In the genomic region with DNA sequence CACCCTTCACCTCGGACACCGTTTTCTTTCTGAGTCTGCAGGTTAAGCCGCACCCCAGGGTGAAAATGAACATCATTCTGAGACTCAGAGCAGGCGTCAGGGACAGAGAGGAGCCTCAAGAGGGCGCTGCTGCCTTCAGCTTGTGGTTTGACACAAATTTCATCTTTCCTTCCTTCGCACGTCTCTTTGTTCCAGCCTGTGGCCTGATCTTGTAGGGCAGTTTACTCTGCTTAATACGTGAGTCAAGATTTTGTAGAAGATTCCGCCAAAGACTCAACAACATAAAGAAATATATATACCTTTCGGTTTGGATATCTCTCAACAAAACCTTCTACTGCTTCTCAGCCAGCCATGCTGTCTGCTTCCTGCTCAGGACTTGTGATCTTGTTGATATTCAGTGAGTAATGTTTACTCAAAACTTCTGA, we compare ENCODE assay signal across 8 cellular contexts.
A peak's percentile ranks its signal among the peaks of the same experiment; 100 is the strongest.
DNase-seq lines count a peak whose midpoint lies in the region; ATAC-seq, FAIRE-seq and TF ChIP-seq lines count a peak whose summit lies in the region.

No MANE protein-coding gene starts in this region.

- H3K9me3 ChIP-seq in OCI-LY7 (ENCODE audit: low read length) (no peaks in the 10 kb centered on the region), left lung (no peaks in the 10 kb centered on the region), transverse colon (no peaks in the 10 kb centered on the region), kidney (ENCODE audit: control insufficient read depth in 1 of 2, low read length in 2 of 2) (peaks cover 0 to 2% of the 10 kb centered on the region in 2 donors)

- intact Hi-C loops in OCI-LY7 (cut with micrococcal nuclease; ENCODE audit: unreplicated experiment): no loop called here
- intact Hi-C loops in left lung (cut with DNase I): no loop called here
- intact Hi-C loops in transverse colon (cut with DNase I; ENCODE audit: low total_unique reads): no loop called here
- intact Hi-C loops in kidney (cut with DNase I): no loop called here

- TF ChIP-seq EP300 in transverse colon (IDR thresholded peaks at IDR 0.05; ENCODE audit: low read depth): no peak

- peak; percentile 18 for ATAC-seq in left lung
- ATAC-seq in HG03039 (IDR thresholded peaks at IDR 0.05; ENCODE audit: unreplicated experiment): no peak

- H3K36me3 ChIP-seq in OCI-LY7 (ENCODE audit: insufficient read depth, low read length) (no peaks in the 10 kb centered on the region), left lung (no peaks in the 10 kb centered on the region), transverse colon (no peaks in the 10 kb centered on the region), kidney (ENCODE audit: control insufficient read depth in 1 of 2, insufficient read depth in 2 of 2, low read length in 2 of 2) (no peaks in the 10 kb centered on the region)

- no peaks in the 10 kb centered on the region for H4K20me1 ChIP-seq in OCI-LY7 (ENCODE audit: insufficient read depth, low read length)

- H3K27me3 ChIP-seq in left lung (no peaks in the 10 kb centered on the region), transverse colon (no peaks in the 10 kb centered on the region)

- no peak overlapping the region for H3K9ac ChIP-seq in kidney (ENCODE audit: low read length in 2 of 2)

- no peak for FAIRE-seq in kidney (lab: Jason Lieb, UNC)

- 39 to 63% methylated on average over 3 to 10 of the region's 10 CpGs for WGBS in transverse colon (ENCODE audit: low coverage in 1 of 2), 2 donors

- POLR2A ChIA-PET in OCI-LY7 (lab: Charles Lee): interaction anchor here (0.6 to 0.7 kb wide), 2 partner anchors 17 to 33 kb away, joined by 3 read pairs; no protein-coding TSS in a partner anchor

- H3K27ac ChIP-seq in OCI-LY7 (ENCODE audit: low read depth, low read length, poor library complexity, severe bottlenecking) (no peak overlapping the region), left lung (no peak overlapping the region), transverse colon (no peak overlapping the region), kidney (ENCODE audit: low read depth in 2 of 2, low read length in 2 of 2) (no peak overlapping the region)

- BruUV-seq in OCI-LY7 (replicated peaks; lab: Mats Ljungman, UMichigan): no TSS peak

- no peaks in the 10 kb centered on the region for H3K9me2 ChIP-seq in OCI-LY7 (ENCODE audit: insufficient read depth, low read length)

- H3K4me1 ChIP-seq in OCI-LY7 (ENCODE audit: insufficient read depth, low read length, poor library complexity, severe bottlenecking): no peaks in the 10 kb centered on the region
- no peaks in the 10 kb centered on the region for H3K4me1 ChIP-seq in left lung
- no peaks in the 10 kb centered on the region for H3K4me1 ChIP-seq in transverse colon
- no peaks in the 10 kb centered on the region for H3K4me1 ChIP-seq in kidney (ENCODE audit: control insufficient read depth in 1 of 2, insufficient read depth in 1 of 2, low read depth in 1 of 2, low read length in 2 of 2)

- TF ChIP-seq CTCF in OCI-LY7 (conservative IDR thresholded peaks at IDR 0.05; ENCODE audit: low read length) (peak; percentile 78), left lung (IDR thresholded peaks at IDR 0.05) (peak in 1 of 2 donors; percentile 19), transverse colon (IDR thresholded peaks at IDR 0.05) (peak in 2 of 5 experiments; percentile 9 to 41), kidney (IDR thresholded peaks at IDR 0.05; ENCODE audit: borderline replicate concordance, extremely low read depth, insufficient read depth) (no peak)

- H3K79me2 ChIP-seq in OCI-LY7 (ENCODE audit: insufficient read depth, low read depth, low read length): no peaks in the 10 kb centered on the region

- no peak overlapping the region for H3K4me2 ChIP-seq in OCI-LY7 (ENCODE audit: low read length)

- no peak overlapping the region for H2AFZ ChIP-seq in OCI-LY7 (ENCODE audit: low read length)

- TF ChIP-seq POLR2A in transverse colon (IDR thresholded peaks at IDR 0.05): no peak

- DNase-seq in DMS53 (lab: John Stamatoyannopoulos, UW) (peak; percentile 69), OCI-LY7 (ENCODE audit: low spot score) (peak; percentile 31), left lung (no peak), transverse colon (peak; percentile 22), ureter (ENCODE audit: low spot score) (no peak), kidney (no peak)
- DNase-seq in activated T-helper 1 cell treated with anti-CD3 and anti-CD28 coated beads, Interleukin-2, amount 50 U/mL, for 16 hours (ENCODE audit: low read depth in 1 of 2, low spot score in 1 of 2): peak; percentile 35 to 44

- CTCF ChIA-PET in OCI-LY7 (lab: Charles Lee; ENCODE audit: unreplicated experiment): no interaction called here

- H3K4me3 ChIP-seq in OCI-LY7 (ENCODE audit: low read depth, low read length, poor library complexity, severe bottlenecking) (no peak overlapping the region), left lung (no peak overlapping the region), transverse colon (no peak overlapping the region), kidney (ENCODE audit: low read length in 2 of 2) (no peak overlapping the region)

- in situ Hi-C loops in transverse colon (cut with MboI; ENCODE audit: low pct_ligation_motif_present in 1 of 4, low pct_unique_long_range_greater_than_20kb in 1 of 4, low sequenced_read_pairs in 3 of 4): no loop called here

Comparison
In these comparisons a context has a peak if more than half of its experiments do, and no peak if none do; other contexts are left out.
1. DNase-seq: peak in DMS53 (single experiment), OCI-LY7 (single experiment), activated T-helper 1 cell treated with anti-CD3 and anti-CD28 coated beads, Interleukin-2, amount 50 U/mL, for 16 hours (2 of 2) and transverse colon (single experiment); none in left lung (0 of 2), ureter (single experiment) and kidney (single experiment).